ENCODE assay signal across 1 cellular context in genomic region chr6:2916354-2916925, GRCh38.
TF ChIP-seq lines count a peak whose summit lies in the region.

No MANE protein-coding gene starts in this region.

TF ChIP-seq in WTC11, 78 proteins besides CTCF, POLR2A, EP300 and RAD21 (continued from another document):
- TF ChIP-seq KAT7 (CRISPR knock-in tag; IDR thresholded peaks at IDR 0.05; ENCODE audit: borderline replicate concordance) = no peak
TF ChIP-seq in WTC11: peak in this region for 3.
